ENCODE assay signal across 15 cellular contexts in the genomic region with DNA sequence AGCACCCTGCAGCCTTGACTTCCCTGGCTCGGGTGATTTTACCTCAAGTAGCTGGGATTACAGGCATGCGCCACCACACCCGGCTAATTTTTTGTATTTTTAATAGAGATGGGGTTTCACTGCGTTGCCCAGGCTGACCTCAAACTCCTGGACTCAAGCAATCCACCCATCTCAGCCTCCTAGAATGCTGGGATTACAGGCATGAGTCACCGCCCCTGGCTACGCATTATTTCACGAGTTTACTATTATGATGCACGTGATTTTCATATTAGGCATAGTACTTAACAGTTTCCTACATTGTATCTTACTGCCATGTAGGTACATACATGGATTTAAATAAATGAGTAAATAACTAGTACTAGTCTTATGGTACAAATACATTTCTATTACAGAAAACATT. TPM values are rescaled to one million over a fixed set of nuclear protein-coding genes. Genes with fewer than 3 reads are reported as not detected.
DNase-seq lines count a peak whose midpoint lies in the region; ATAC-seq and TF ChIP-seq lines count a peak whose summit lies in the region.
"Had no signal": no experiment of that assay in that cellular context is flagged by ENCODE, and none has a peak within 500 bp of the region (broad histone marks: within the 10 kb centered on the region; RNA-seq: fewer than 3 reads in every experiment).

No MANE protein-coding gene starts in this region.

- H3K4me1 ChIP-seq in trophoblast cell (ENCODE audit: control insufficient read depth in 1 of 2, insufficient read depth in 2 of 2, low read length in 2 of 2) = peaks cover 0 to 2% of the 10 kb centered on the region in 2 experiments

- no peak overlapping the region for H4K12ac ChIP-seq in trophoblast cell (ENCODE audit: low read depth, low read length)

- in situ Hi-C loops in SK-MEL-5 (cut with HindIII; ENCODE audit: low pct_unique_long_range_greater_than_20kb, low sequenced_read_pairs) = no loop called here

- no peak overlapping the region for H4K8ac ChIP-seq in trophoblast cell (ENCODE audit: low read depth, low read length)

- H3K27me3 ChIP-seq in trophoblast cell (ENCODE audit: insufficient read depth, low read length) = no peaks in the 10 kb centered on the region
- H3K27me3 ChIP-seq: BLaER1 had no signal

- H3K79me1 ChIP-seq in trophoblast cell (ENCODE audit: low read length) = peaks cover 2% of the 10 kb centered on the region

- H3K27ac ChIP-seq in trophoblast cell (ENCODE audit: low read depth, low read length) = no peak overlapping the region
- H3K27ac ChIP-seq: BLaER1 had no signal

- H2AK5ac ChIP-seq in trophoblast cell (ENCODE audit: low read length) = no peak overlapping the region

- ATAC-seq in HG03457 (IDR thresholded peaks at IDR 0.05; ENCODE audit: unreplicated experiment) = no peak

- peak; percentile 49 for DNase-seq in H4 (ENCODE audit: low spot score)
- peak; percentile 48 for DNase-seq in SK-MEL-5 (ENCODE audit: low read depth, low spot score)
- peak; percentile 44 for DNase-seq in fibroblast of mammary gland (ENCODE audit: low read depth)
- peak; percentile 2 to 37 for DNase-seq in trophoblast cell
- DNase-seq in iPS-NIHi7 (ENCODE audit: extremely low spot score) = no peak
- no peak for DNase-seq in NCI-H510A (lab: John Stamatoyannopoulos, UW)
- DNase-seq: 8988T; CD4-positive, alpha-beta memory T cell; DMS153; DMS79; GDM1; GOT3; H9 had no signal

- H3K9me3 ChIP-seq in trophoblast cell (ENCODE audit: insufficient read depth, low read depth, low read length) = no peaks in the 10 kb centered on the region
- H3K9me3 ChIP-seq: BLaER1 had no signal

- no peak overlapping the region for H3K23ac ChIP-seq in trophoblast cell (ENCODE audit: low read length)

- no peak overlapping the region for H3K4me3 ChIP-seq in fibroblast of mammary gland (ENCODE audit: control insufficient read depth, low read depth, low read length)
- no peak overlapping the region for H3K4me3 ChIP-seq in trophoblast cell (ENCODE audit: low read depth, low read length)
- H3K4me3 ChIP-seq: BLaER1 had no signal

- no CpG with 5 or more reads among the region's 8 CpGs for WGBS in trophoblast cell (ENCODE audit: extremely low coverage, insufficient coverage, insufficient read length)

- H3K14ac ChIP-seq in trophoblast cell (ENCODE audit: low read length) = no peak overlapping the region

- no peak overlapping the region for H2BK5ac ChIP-seq in trophoblast cell (ENCODE audit: low read depth, low read length, poor library complexity)

- no peak overlapping the region for H3K4me2 ChIP-seq in trophoblast cell (ENCODE audit: low read length)
- H3K4me2 ChIP-seq: BLaER1 had no signal

- H3K4ac ChIP-seq in trophoblast cell (ENCODE audit: low read depth, low read length) = no peak overlapping the region

- peaks cover 1 to 3% of the 10 kb centered on the region in 2 experiments for H3K36me3 ChIP-seq in trophoblast cell (ENCODE audit: control insufficient read depth in 1 of 2, insufficient read depth in 2 of 2, low read length in 2 of 2)

- no peak overlapping the region for H3K9ac ChIP-seq in trophoblast cell (ENCODE audit: low read length)
- H3K9ac ChIP-seq: BLaER1 had no signal

- no peaks in the 10 kb centered on the region for H3K79me2 ChIP-seq in trophoblast cell (ENCODE audit: control insufficient read depth, insufficient read depth, low read length, poor library complexity)

- no peak overlapping the region for H4K91ac ChIP-seq in trophoblast cell (ENCODE audit: low read depth, low read length)

- no peak overlapping the region for H2BK12ac ChIP-seq in trophoblast cell (ENCODE audit: low read length)

- no peak overlapping the region for H3K18ac ChIP-seq in trophoblast cell (ENCODE audit: low read length)

- TF ChIP-seq CTCF in fibroblast of mammary gland (conservative IDR thresholded peaks at IDR 0.05; ENCODE audit: control insufficient read depth, insufficient read depth, low read depth, low read length) = no peak

- H2AFZ ChIP-seq in trophoblast cell (ENCODE audit: insufficient read depth, low read length, poor library complexity) = no peak overlapping the region

- no peak overlapping the region for H2BK120ac ChIP-seq in trophoblast cell (ENCODE audit: insufficient read depth, low read length, poor library complexity)

RNA-seq across cellular contexts. Expression of a gene that starts 4.4 kb away (rescaled TPM):
- 13.5 and 21.5 TPM in 2 replicates for total RNA-seq in H4 (2014; rRNA removed; shearing (Covaris generic))
- total RNA-seq in SK-MEL-5 (2014; rRNA removed; shearing (Covaris generic)) = 61.7 and 75.9 TPM in 2 replicates
- 31.1 and 39.6 TPM in 2 replicates for polyA plus RNA-seq in SK-MEL-5 (2015; cell fraction: cytosol; rRNA removed)
- 68.5 and 72.8 TPM in 2 replicates for polyA plus RNA-seq in SK-MEL-5 (2015; cell fraction: nucleus; rRNA removed)
- polyA plus RNA-seq in trophoblast cell (2013) = 10.5 and 11.9 TPM in 2 replicates

Comparison
In these comparisons a context has a peak if more than half of its experiments do, and no peak if none do; other contexts are left out.
1. DNase-seq: peak in H4 (single experiment), SK-MEL-5 (single experiment), fibroblast of mammary gland (single experiment) and trophoblast cell (2 of 2); none in iPS-NIHi7 (single experiment) and NCI-H510A (single experiment).